ENCODE assay signal across 14 cellular contexts in the genomic region with DNA sequence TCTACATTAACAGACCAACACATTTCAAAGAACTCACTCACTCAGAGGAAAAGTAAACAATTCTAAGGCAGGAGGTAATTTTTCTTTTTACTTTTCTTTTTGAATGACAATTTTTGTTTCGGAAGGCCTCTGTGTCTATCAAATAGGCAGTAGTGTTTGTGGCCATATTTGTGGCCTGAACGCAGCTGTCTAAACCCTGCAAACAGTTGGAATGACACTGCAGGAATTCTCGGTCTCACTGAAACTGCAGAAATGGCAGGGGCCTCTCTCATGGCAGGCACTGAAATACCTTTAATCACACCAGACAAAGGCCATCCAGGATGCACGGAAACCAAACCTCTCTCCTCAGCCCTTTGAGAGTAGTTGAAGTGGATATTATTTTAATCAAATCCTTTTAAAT. TPM values are rescaled to one million over a fixed set of nuclear protein-coding genes. Genes with fewer than 3 reads are reported as not detected.
DNase-seq lines count a peak whose midpoint lies in the region; ATAC-seq and TF ChIP-seq lines count a peak whose summit lies in the region.
"Had no signal": no experiment of that assay in that cellular context is flagged by ENCODE, and none has a peak within 500 bp of the region (broad histone marks: within the 10 kb centered on the region; RNA-seq: fewer than 3 reads in every experiment).

No MANE protein-coding gene starts in this region.

- peak overlapping the region; percentile 64 for H3K27ac ChIP-seq in smooth muscle cell (ENCODE audit: low read depth)
- H3K27ac ChIP-seq in aorta (ENCODE audit: low read depth in 1 of 2, low read length in 2 of 2) = no peak overlapping the region
- H3K27ac ChIP-seq: epithelial cell of prostate, HL-60, WERI-Rb-1 had no signal

- no peak for TF ChIP-seq CTCF in smooth muscle cell (IDR thresholded peaks at IDR 0.05; ENCODE audit: borderline replicate concordance, insufficient read depth, poor library complexity, severe bottlenecking)

- DNase-seq in NCI-H2227 (lab: John Stamatoyannopoulos, UW; ENCODE audit: unreplicated experiment) (peak; percentile 6), NCI-H2227 treated with DMSO at 0.1 percent for 48 hours (lab: John Stamatoyannopoulos, UW) (no peak), UCSD-AML1 (lab: John Stamatoyannopoulos, UW; ENCODE audit: unreplicated experiment) (peak; percentile 28), left ventricle myocardium superior (no peak), smooth muscle cell (lab: John Stamatoyannopoulos, UW; ENCODE audit: unreplicated experiment) (no peak), aorta (no peak), H7 (no peak), occipital lobe (lab: John Stamatoyannopoulos, UW) (no peak)
- DNase-seq: 8988T, NCI-H1092 treated with DMSO at 0.1 percent for 48 hours, NCI-H510A, WERI-Rb-1 had no signal

- peak overlapping the region; percentile 27 for H3K9ac ChIP-seq in smooth muscle cell (ENCODE audit: low read depth)

- H2AFZ ChIP-seq in smooth muscle cell (ENCODE audit: low read depth) = no peak overlapping the region

- peaks cover 55% of the 10 kb centered on the region for H3K79me2 ChIP-seq in smooth muscle cell (ENCODE audit: low read depth)

- H3K4me1 ChIP-seq in smooth muscle cell (ENCODE audit: low read depth) (peaks cover 43% of the 10 kb centered on the region), aorta (ENCODE audit: control insufficient read depth in 1 of 2, insufficient read depth in 2 of 2, low read length in 2 of 2) (no peaks in the 10 kb centered on the region)

- H3K27me3 ChIP-seq in smooth muscle cell (ENCODE audit: low read depth) (no peaks in the 10 kb centered on the region), aorta (ENCODE audit: control insufficient read depth in 1 of 2, insufficient read depth in 2 of 2, low read length in 1 of 2) (no peaks in the 10 kb centered on the region), H7 (ENCODE audit: control insufficient read depth, insufficient read depth, low read length) (no peaks in the 10 kb centered on the region)

- H3F3A ChIP-seq in smooth muscle cell (ENCODE audit: low read depth) = peaks cover 5% of the 10 kb centered on the region

- peaks cover 65% of the 10 kb centered on the region for H4K20me1 ChIP-seq in smooth muscle cell (ENCODE audit: low read depth)

- peak; percentile 23 for ATAC-seq in left ventricle myocardium superior
- ATAC-seq in aorta (ENCODE audit: low FRiP score) = no peak

- intact Hi-C loops in left ventricle myocardium superior (cut with micrococcal nuclease) = no loop called here
- intact Hi-C loops in aorta (cut with DNase I) = no loop called here

- H3K9me3 ChIP-seq in smooth muscle cell (replicated peaks; ENCODE audit: low read depth) = no peaks in the 10 kb centered on the region
- no peaks in the 10 kb centered on the region for H3K9me3 ChIP-seq in aorta (ENCODE audit: control insufficient read depth, low read length)

- peak overlapping the region; percentile 66 for H3K4me2 ChIP-seq in smooth muscle cell

- H3K4me3 ChIP-seq in smooth muscle cell (no peak overlapping the region), aorta (ENCODE audit: low read length in 2 of 2) (no peak overlapping the region), H7 (ENCODE audit: insufficient read depth, low read depth, low read length) (no peak overlapping the region)

- 19% methylated on average over 4 of the region's 4 CpGs for WGBS in smooth muscle cell (ENCODE audit: low lambda C conversion rate)
- 14 to 16% methylated on average over 4 of the region's 4 CpGs for WGBS in aorta, 2 donors

- H3K36me3 ChIP-seq in smooth muscle cell (ENCODE audit: low read depth) (no peaks in the 10 kb centered on the region), aorta (ENCODE audit: control insufficient read depth in 1 of 2, insufficient read depth in 2 of 2, low read length in 1 of 2) (no peaks in the 10 kb centered on the region), H7 (replicated peaks; ENCODE audit: control insufficient read depth, insufficient read depth, low read length) (no peaks in the 10 kb centered on the region; the same call in 1 of the 2 replicates)
- H3K36me3 ChIP-seq: WERI-Rb-1 had no signal

RNA-seq across cellular contexts. Expression of a gene that starts 30.4 kb away (rescaled TPM):
- 51.6 TPM for total RNA-seq in left ventricle myocardium superior
- 110 and 120 TPM in 2 replicates for total RNA-seq in smooth muscle cell
- polyA plus RNA-seq in smooth muscle cell = 138 and 140 TPM in 2 replicates
- total RNA-seq in aorta = 100 to 1,000 TPM; 100 to 162 TPM
- 10 to 100 TPM; 31.7 to 32.5 TPM for polyA plus RNA-seq in aorta
- 45.4 and 85.7 TPM in 2 replicates for total RNA-seq in H7 (2014; rRNA removed; shearing (Covaris generic))
- 246 TPM for total RNA-seq in occipital lobe

Comparison
In these comparisons a context has a peak if more than half of its experiments do, and no peak if none do; other contexts are left out.
1. DNase-seq: peak in NCI-H2227 (single experiment) and UCSD-AML1 (single experiment); none in NCI-H2227 treated with DMSO at 0.1 percent for 48 hours (single experiment), left ventricle myocardium superior (single experiment), smooth muscle cell (single experiment), aorta (0 of 2), H7 (single experiment) and occipital lobe (single experiment).